In the genomic region with DNA sequence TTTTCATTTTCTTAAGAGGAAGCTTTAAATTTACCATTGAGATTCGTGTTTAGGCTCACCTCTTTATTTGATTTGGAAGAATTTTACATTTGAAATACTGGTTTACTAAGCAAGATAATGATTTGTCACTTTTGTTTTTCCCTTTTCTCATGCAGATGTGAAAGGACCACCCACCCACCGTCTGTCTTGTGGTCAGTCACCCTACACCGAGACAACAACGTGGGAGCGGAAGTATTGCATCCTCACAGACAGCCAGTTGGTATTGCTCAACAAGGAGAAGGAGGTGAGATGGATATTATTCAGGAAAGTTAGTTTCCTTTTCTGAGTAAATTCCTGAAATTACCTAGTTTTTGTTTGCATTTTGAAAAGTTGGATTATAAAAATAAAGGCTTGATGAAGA, we compare ENCODE assay signal across 12 cellular contexts.
A peak's percentile ranks its signal among the peaks of the same experiment; 100 is the strongest.
DNase-seq lines count a peak whose midpoint lies in the region; ATAC-seq and TF ChIP-seq lines count a peak whose summit lies in the region.
"Had no signal": no experiment of that assay in that cellular context is flagged by ENCODE, and none has a peak within 500 bp of the region (broad histone marks: within the 10 kb centered on the region; RNA-seq: fewer than 3 reads in every experiment).

No MANE protein-coding gene starts in this region.

- H3K27ac ChIP-seq in brain microvascular endothelial cell = peak overlapping the region; percentile 60
- H3K27ac ChIP-seq: sigmoid colon, thoracic aorta had no signal

- in situ Hi-C loops in brain microvascular endothelial cell (cut with HindIII; ENCODE audit: low pct_ligation_motif_present, low sequenced_read_pairs) = no loop called here

- peak; percentile 93 for DNase-seq in CD1c-positive myeloid dendritic cell (ENCODE audit: extremely low spot score)
- peak; percentile 39 for DNase-seq in NCI-H69 (lab: John Stamatoyannopoulos, UW)
- peak; percentile 53 for DNase-seq in brain microvascular endothelial cell
- DNase-seq in left kidney (ENCODE audit: low read depth, low spot score) = peak; percentile 67
- no peak for DNase-seq in stimulated activated CD4-positive, alpha-beta T cell treated with anti-CD3 and anti-CD28 coated beads, Interleukin-4, amount 100 ng/mL, for 1 hour
- DNase-seq in OCI-M2 (lab: John Stamatoyannopoulos, UW; ENCODE audit: unreplicated experiment) = no peak
- DNase-seq in effector CD4-positive, alpha-beta T cell = no peak
- DNase-seq: activated naive CD8-positive, alpha-beta T cell treated with anti-CD3 and anti-CD28 coated beads, Interleukin-2, amount 50 U/mL, for 24 hours; naive thymus-derived CD8-positive, alpha-beta T cell; sigmoid colon had no signal

- peaks cover 2% of the 10 kb centered on the region for H3K36me3 ChIP-seq in brain microvascular endothelial cell (replicated peaks)
- H3K36me3 ChIP-seq: thoracic aorta had no signal

- no peaks in the 10 kb centered on the region for H3K27me3 ChIP-seq in brain microvascular endothelial cell (replicated peaks)
- H3K27me3 ChIP-seq: sigmoid colon had no signal

- no peak overlapping the region for H3K4me3 ChIP-seq in brain microvascular endothelial cell (ENCODE audit: low read depth, low read length)
- H3K4me3 ChIP-seq: sigmoid colon, thoracic aorta had no signal

- no peak for TF ChIP-seq CTCF in brain microvascular endothelial cell (IDR thresholded peaks at IDR 0.05; ENCODE audit: low read depth, low read length, missing control alignments)

- no peak for ATAC-seq in GM19463 (IDR thresholded peaks at IDR 0.05; ENCODE audit: unreplicated experiment)
- ATAC-seq: activated naive CD8-positive, alpha-beta T cell treated with anti-CD3 and anti-CD28 coated beads, Interleukin-2, amount 50 U/mL, for 24 hours; naive thymus-derived CD8-positive, alpha-beta T cell had no signal

Comparison
In these comparisons a context has a peak if more than half of its experiments do, and no peak if none do; other contexts are left out.
1. DNase-seq: peak in CD1c-positive myeloid dendritic cell (single experiment), NCI-H69 (single experiment), brain microvascular endothelial cell (single experiment) and left kidney (single experiment); none in stimulated activated CD4-positive, alpha-beta T cell treated with anti-CD3 and anti-CD28 coated beads, Interleukin-4, amount 100 ng/mL, for 1 hour (single experiment), OCI-M2 (single experiment) and effector CD4-positive, alpha-beta T cell (single experiment).